Comparison of ENCODE assay signal across 8 cellular contexts in the genomic region with DNA sequence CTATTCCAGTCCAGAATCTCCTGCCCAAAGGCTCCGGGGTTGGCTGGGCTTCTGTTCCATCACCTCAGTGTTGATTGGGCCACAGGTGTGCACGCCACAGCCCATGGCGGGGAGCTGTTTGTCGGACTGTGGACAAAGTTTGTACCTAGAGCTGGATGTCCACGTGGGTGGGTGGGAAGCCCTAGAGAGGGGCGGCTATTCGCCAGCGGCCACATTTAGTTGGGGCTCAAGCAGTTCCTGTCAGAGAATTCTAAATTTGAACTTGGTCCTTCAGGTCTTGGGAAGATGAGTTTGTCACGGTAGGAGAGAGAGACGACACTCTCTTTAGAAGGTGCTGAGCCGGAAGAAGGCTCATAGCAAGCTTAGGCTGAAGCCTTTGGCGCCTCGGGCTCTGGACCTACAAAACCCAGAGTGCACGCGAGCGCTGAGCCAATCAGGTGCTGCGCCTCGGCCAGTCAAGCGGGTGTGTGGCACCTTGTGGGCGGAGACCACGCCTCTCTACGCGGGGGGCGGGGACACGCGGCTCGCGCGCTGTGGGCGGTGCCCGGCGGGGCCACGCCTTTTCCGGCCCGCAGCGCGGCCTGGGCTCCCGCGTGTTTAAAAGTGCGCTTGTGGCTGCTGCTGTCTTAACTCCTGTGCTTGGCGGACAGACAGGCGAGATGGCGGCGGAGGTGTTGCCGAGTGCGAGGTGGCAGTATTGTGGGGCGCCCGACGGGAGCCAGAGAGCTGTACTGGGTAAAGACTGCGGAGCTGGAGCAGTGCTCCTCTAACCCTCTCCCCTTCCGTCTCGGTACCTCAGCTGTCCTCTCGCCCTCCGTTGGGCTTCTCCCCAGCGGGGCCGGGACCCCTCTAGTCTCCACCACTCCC. TPM values are rescaled to one million over a fixed set of nuclear protein-coding genes. Genes with fewer than 3 reads are reported as not detected.
A peak's percentile ranks its signal among the peaks of the same experiment; 100 is the strongest.
DNase-seq lines count a peak whose midpoint lies in the region; ATAC-seq, FAIRE-seq and TF ChIP-seq lines count a peak whose summit lies in the region.

A gene with protein sequence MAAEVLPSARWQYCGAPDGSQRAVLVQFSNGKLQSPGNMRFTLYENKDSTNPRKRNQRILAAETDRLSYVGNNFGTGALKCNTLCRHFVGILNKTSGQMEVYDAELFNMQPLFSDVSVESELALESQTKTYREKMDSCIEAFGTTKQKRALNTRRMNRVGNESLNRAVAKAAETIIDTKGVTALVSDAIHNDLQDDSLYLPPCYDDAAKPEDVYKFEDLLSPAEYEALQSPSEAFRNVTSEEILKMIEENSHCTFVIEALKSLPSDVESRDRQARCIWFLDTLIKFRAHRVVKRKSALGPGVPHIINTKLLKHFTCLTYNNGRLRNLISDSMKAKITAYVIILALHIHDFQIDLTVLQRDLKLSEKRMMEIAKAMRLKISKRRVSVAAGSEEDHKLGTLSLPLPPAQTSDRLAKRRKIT (plus strand): TSS at position 560 of the 867 bp plus-strand sequence. CDS start 100 bp downstream, at position 660.

- H3K27me3 ChIP-seq in right atrium auricular region = no peaks in the 10 kb centered on the region

- peaks cover 0 to 28% of the 10 kb centered on the region in 2 donors for H3K4me1 ChIP-seq in right atrium auricular region

- DNase-seq in NCI-H187 treated with DMSO at 0.1 percent for 48 hours (lab: John Stamatoyannopoulos, UW) (peak; percentile 29), T-helper 2 cell (peak; percentile 93 to 97 (median 94)), anterior cingulate cortex (lab: John Stamatoyannopoulos, UW) (peak; percentile 23 to 95 (median 86)), right atrium auricular region (ENCODE audit: low spot score) (peak; percentile 95), pulmonary artery endothelial cell (ENCODE audit: low read depth, low spot score) (peak; percentile 49), urothelium cell line (ENCODE audit: low spot score) (peak; percentile 100)

- peaks cover 18% of the 10 kb centered on the region for H3K36me3 ChIP-seq in right atrium auricular region

- TF ChIP-seq CTCF in right atrium auricular region (IDR thresholded peaks at IDR 0.05) = no peak

- FAIRE-seq in urothelium cell line (lab: Jason Lieb, UNC) = peak; percentile 94

- H3K27ac ChIP-seq in right atrium auricular region = peak within 1 kb of the TSS; percentile 72 to 79

- no peaks in the 10 kb centered on the region for H3K9me3 ChIP-seq in right atrium auricular region

- H3K4me3 ChIP-seq in right atrium auricular region = peak within 1 kb of the TSS; percentile 55 to 73

- peak; percentile 97 for ATAC-seq in GM18502 (IDR thresholded peaks at IDR 0.05; ENCODE audit: poor library complexity, unreplicated experiment)
- peak; percentile 94 for ATAC-seq in HG02943 (IDR thresholded peaks at IDR 0.05; ENCODE audit: low read depth, unreplicated experiment)

RNA-seq across cellular contexts. Expression of the gene that starts here (rescaled TPM):
- total RNA-seq in right atrium auricular region (10 to 100 TPM in 1 of 2 donors, 1 to 10 TPM in 1; 9.6 to 13.3 TPM), pulmonary artery endothelial cell (32.0 and 37.7 TPM in 2 replicates)

Comparison
In these comparisons a context has a peak if more than half of its experiments do, and no peak if none do; other contexts are left out.
1. Peak in every context shown above with its lines: DNase-seq, ATAC-seq, H3K4me3 ChIP-seq and H3K27ac ChIP-seq.
2. DNase-seq: peak in every context shown above with its lines; median percentile 100 in urothelium cell line; 95 in right atrium auricular region; 94 in T-helper 2 cell; 86 in anterior cingulate cortex; 49 in pulmonary artery endothelial cell; 29 in NCI-H187 treated with DMSO at 0.1 percent for 48 hours.